ENCODE assay signal across 10 cellular contexts in the genomic region with DNA sequence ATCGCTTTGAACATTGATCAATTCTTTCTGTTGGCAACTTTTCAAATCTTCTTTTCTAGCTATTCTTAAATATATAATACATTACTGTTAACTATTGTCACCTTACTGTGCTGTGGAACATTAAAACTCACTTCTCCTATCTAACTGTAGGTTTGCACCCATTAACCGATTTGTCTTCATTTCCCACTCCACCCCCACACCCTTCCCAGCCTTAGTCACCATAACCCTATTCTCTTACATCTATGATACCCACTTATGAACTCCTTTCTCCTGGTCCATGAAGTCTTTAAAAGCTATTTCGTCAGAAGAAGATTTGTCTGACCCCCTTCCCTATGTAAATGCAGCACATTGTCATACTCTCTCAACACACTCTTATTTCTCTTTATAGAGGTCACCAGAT.
"Had no signal": no experiment of that assay in that cellular context is flagged by ENCODE, and none has a peak within 500 bp of the region (broad histone marks: within the 10 kb centered on the region; RNA-seq: fewer than 3 reads in every experiment).

No MANE protein-coding gene starts in this region.

- H2AFZ ChIP-seq: GM23248, GM23338 had no signal

- H3K4me2 ChIP-seq: GM23338 had no signal

- H3K36me3 ChIP-seq: HAP-1 had no signal

- ATAC-seq: GM23338, HCT116 had no signal

- H3K27ac ChIP-seq: GM23248 had no signal

- FAIRE-seq: H54 had no signal

- H3K4me3 ChIP-seq: GM23248, GM23338, HAP-1 had no signal

- DNase-seq: GM23248, GOT3, H7, H9, HCEC 1CT, HFFc6 had no signal

- H3K4me1 ChIP-seq: HAP-1 had no signal

- H3K9ac ChIP-seq: GM23248 had no signal
